ENCODE assay signal across 1 cellular context in the genomic region with DNA sequence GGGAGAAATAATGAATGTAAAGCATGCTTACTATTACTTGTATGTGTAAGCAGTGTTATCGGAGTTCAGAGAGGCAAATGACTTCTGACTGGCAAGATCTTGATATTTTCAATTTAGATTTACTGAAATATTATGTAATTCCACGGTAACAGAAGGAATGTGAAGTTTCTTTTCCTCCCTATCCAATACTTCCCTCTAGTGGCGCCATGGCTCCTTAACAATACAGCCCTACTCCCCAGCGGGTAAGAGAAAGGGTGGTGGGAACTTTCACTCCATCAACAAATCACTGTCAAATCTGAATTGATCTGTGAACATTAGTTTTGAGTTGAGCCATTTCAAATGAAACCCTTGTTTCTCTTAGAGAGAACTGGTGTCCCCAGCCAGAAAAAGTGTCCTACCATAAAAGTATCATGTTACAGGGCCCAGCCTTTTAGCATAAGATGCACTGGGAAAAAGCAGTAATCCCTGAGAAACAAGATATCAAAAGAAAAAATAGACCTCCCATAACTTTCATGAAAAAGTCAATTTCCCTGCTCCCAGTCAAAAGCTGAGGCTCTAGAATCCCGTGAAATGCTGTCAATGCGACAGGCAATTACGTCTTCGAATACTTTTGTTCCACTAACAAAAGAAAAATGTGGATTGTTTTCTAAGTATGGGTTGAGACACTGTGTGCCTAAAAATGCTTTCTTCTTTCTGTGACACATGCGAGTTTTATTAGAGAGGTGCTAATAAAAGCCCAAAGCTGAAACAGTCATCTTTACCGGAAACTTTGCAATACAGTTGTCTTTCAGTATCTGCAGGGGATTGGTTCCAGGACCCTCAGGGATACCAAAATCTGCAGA.
TF ChIP-seq lines count a peak whose summit lies in the region.

No MANE protein-coding gene starts in this region.

TF ChIP-seq in IMR-90, 13 proteins besides CTCF, POLR2A, EP300 and RAD21 (continued from another document):
- TF ChIP-seq RFX5 (IDR thresholded peaks at IDR 0.05; ENCODE audit: low read depth, low read length) (no peak), MAFK (IDR thresholded peaks at IDR 0.05; ENCODE audit: low read depth, low read length) (no peak), CEBPB (IDR thresholded peaks at IDR 0.05; ENCODE audit: low read depth, low read length) (0 out of 2 replicates have a peak, but pooled peaks have one; percentile 8), MXI1 (IDR thresholded peaks at IDR 0.05; ENCODE audit: borderline replicate concordance, low read depth, low read length) (no peak)
